In the genomic region with DNA sequence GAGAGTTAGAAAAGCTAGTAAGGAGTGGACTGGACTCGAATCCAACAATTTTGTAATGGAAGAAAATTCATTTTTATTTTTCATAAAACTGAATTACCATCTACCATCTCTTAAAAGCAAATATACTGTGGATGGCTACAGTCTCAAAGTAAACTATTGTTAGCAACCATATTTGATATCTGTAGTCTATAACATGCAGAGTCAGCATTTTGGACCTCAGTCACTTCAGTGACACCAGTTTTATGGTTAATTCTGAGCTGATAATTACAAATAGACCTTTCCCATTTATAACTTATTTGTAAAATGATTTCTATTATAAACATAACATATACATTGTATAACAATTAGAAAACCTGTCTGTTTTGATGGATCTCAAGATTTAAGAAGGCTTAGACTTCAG, we compare ENCODE assay signal across 14 cellular contexts. TPM values are rescaled to one million over a fixed set of nuclear protein-coding genes. Genes with fewer than 3 reads are reported as not detected.
DNase-seq lines count a peak whose midpoint lies in the region; ATAC-seq and TF ChIP-seq lines count a peak whose summit lies in the region.
"Had no signal": no experiment of that assay in that cellular context is flagged by ENCODE, and none has a peak within 500 bp of the region (broad histone marks: within the 10 kb centered on the region; RNA-seq: fewer than 3 reads in every experiment).

No MANE protein-coding gene starts in this region.

- no peaks in the 10 kb centered on the region for H3K9me3 Mint-ChIP-seq in CD8-positive, alpha-beta T cell
- H3K9me3 Mint-ChIP-seq in activated CD8-positive, alpha-beta T cell treated with anti-CD3 and anti-CD28 coated beads for 36 hours = peaks cover 3% of the 10 kb centered on the region
- H3K9me3 Mint-ChIP-seq in memory B cell = peaks cover 2% of the 10 kb centered on the region

- H3K9ac ChIP-seq in BLaER1 = peak overlapping the region; percentile 3; the same call in 1 of the 2 replicates

- peaks cover 38% of the 10 kb centered on the region for H3K36me3 Mint-ChIP-seq in CD8-positive, alpha-beta T cell
- H3K36me3 Mint-ChIP-seq in activated CD8-positive, alpha-beta T cell treated with anti-CD3 and anti-CD28 coated beads for 36 hours (ENCODE audit: low read depth) = peaks cover 29% of the 10 kb centered on the region
- peaks cover 13% of the 10 kb centered on the region for H3K36me3 Mint-ChIP-seq in memory B cell

- intact Hi-C loops in CD8-positive, alpha-beta T cell (cut with DNase I, micrococcal nuclease) = loop anchor here (2.0 to 5.0 kb wide), 2 partner anchors 36 to 1690 kb away; partner anchors contain the start of gene FGFR1OP2 (in 1 of the 2)
- intact Hi-C loops in activated CD8-positive, alpha-beta T cell treated with anti-CD3 and anti-CD28 coated beads for 36 hours (cut with micrococcal nuclease) = loop anchor here (5.0 kb wide), 1 partner anchor 74 kb away; no protein-coding TSS in a partner anchor

- peak overlapping the region; percentile 95 for H3K4me2 ChIP-seq in BLaER1

- peaks cover 26% of the 10 kb centered on the region for H3K4me1 ChIP-seq in BLaER1
- peaks cover 11% of the 10 kb centered on the region for H3K4me1 ChIP-seq in CD8-positive, alpha-beta T cell (ENCODE audit: insufficient read depth, low read length)

- CTCF ChIA-PET in CD8-positive, alpha-beta T cell (lab: Charles Lee) = interaction anchor here (0.9 kb wide), 1 partner anchor 50 kb away, joined by 3 read pairs; no protein-coding TSS in a partner anchor
- CTCF ChIA-PET in activated CD8-positive, alpha-beta T cell treated with anti-CD3 and anti-CD28 coated beads for 36 hours (lab: Charles Lee) = interaction anchor here (1.0 to 1.2 kb wide), 2 partner anchors 8 to 9 kb away, joined by 3 to 4 read pairs; no protein-coding TSS in a partner anchor

- H3K27me3 ChIP-seq in BLaER1 = no peaks in the 10 kb centered on the region
- H3K27me3 ChIP-seq in CD8-positive, alpha-beta T cell (ENCODE audit: insufficient read depth, low read length) = no peaks in the 10 kb centered on the region

- no peaks in the 10 kb centered on the region for H3K27me3 Mint-ChIP-seq in CD8-positive, alpha-beta T cell (ENCODE audit: low read depth)
- H3K27me3 Mint-ChIP-seq in activated CD8-positive, alpha-beta T cell treated with anti-CD3 and anti-CD28 coated beads for 36 hours = no peaks in the 10 kb centered on the region
- no peaks in the 10 kb centered on the region for H3K27me3 Mint-ChIP-seq in memory B cell

- H3K4me3 Mint-ChIP-seq in CD8-positive, alpha-beta T cell = peak overlapping the region; percentile 57
- H3K4me3 Mint-ChIP-seq in activated CD8-positive, alpha-beta T cell treated with anti-CD3 and anti-CD28 coated beads for 36 hours = peak overlapping the region; percentile 94
- peak overlapping the region; percentile 93 for H3K4me3 Mint-ChIP-seq in memory B cell

- POLR2A ChIA-PET in CD8-positive, alpha-beta T cell (lab: Charles Lee) = interaction anchor here (0.7 to 1.3 kb wide), 3 partner anchors 8 to 75 kb away, joined by 3 to 4 read pairs (median 3); no protein-coding TSS in a partner anchor
- POLR2A ChIA-PET in activated CD8-positive, alpha-beta T cell treated with anti-CD3 and anti-CD28 coated beads for 36 hours (lab: Charles Lee) = interaction anchor here (0.6 to 1.3 kb wide), 4 partner anchors 32 to 139 kb away, joined by 3 to 6 read pairs (median 3); no protein-coding TSS in a partner anchor

- H3K36me3 ChIP-seq in BLaER1 = peaks cover 42% of the 10 kb centered on the region
- no peaks in the 10 kb centered on the region for H3K36me3 ChIP-seq in CD8-positive, alpha-beta T cell (ENCODE audit: insufficient read depth, low read length)

- peaks cover 5% of the 10 kb centered on the region; the same call in 1 of the 2 replicates for H3K9me3 ChIP-seq in BLaER1
- H3K9me3 ChIP-seq in CD8-positive, alpha-beta T cell (ENCODE audit: low read length) = no peaks in the 10 kb centered on the region

- H3K27ac Mint-ChIP-seq in CD8-positive, alpha-beta T cell = peak overlapping the region; percentile 52
- H3K27ac Mint-ChIP-seq in activated CD8-positive, alpha-beta T cell treated with anti-CD3 and anti-CD28 coated beads for 36 hours = no peak overlapping the region
- H3K27ac Mint-ChIP-seq in memory B cell = peak overlapping the region; percentile 93

- peaks cover 59% of the 10 kb centered on the region for H3K4me1 Mint-ChIP-seq in CD8-positive, alpha-beta T cell (ENCODE audit: low read depth)
- peaks cover 45% of the 10 kb centered on the region for H3K4me1 Mint-ChIP-seq in activated CD8-positive, alpha-beta T cell treated with anti-CD3 and anti-CD28 coated beads for 36 hours (ENCODE audit: low read depth)
- peaks cover 29% of the 10 kb centered on the region for H3K4me1 Mint-ChIP-seq in memory B cell

- no peak for DNase-seq in CD8-positive, alpha-beta T cell
- no peak for DNase-seq in activated CD8-positive, alpha-beta T cell treated with anti-CD3 and anti-CD28 coated beads for 36 hours
- no peak for DNase-seq in memory B cell (ENCODE audit: low spot score in 2 of 2)
- no peak for DNase-seq in NCI-H2171 treated with DMSO at 0.1 percent for 48 hours (lab: John Stamatoyannopoulos, UW)
- DNase-seq in Ammon's horn (ENCODE audit: low spot score) = no peak
- DNase-seq in ureter (ENCODE audit: low spot score) = no peak
- no peak for DNase-seq in NCI-H2029 treated with DMSO at 0.1 percent for 48 hours (lab: John Stamatoyannopoulos, UW)
- DNase-seq: kidney glomerular epithelial cell; NCI-H1417 treated with DMSO at 0.1 percent for 48 hours; NCI-H446 treated with DMSO at 0.1 percent for 48 hours; stimulated activated CD4-positive, alpha-beta T cell treated with anti-CD3 and anti-CD28 coated beads, Interleukin-4, amount 100 ng/mL, for 24 hours; stimulated activated naive CD4-positive, alpha-beta T cell treated with Interleukin-2 at 50 U/mL for 16 hours had no signal

- peaks cover 57% of the 10 kb centered on the region for H4K20me1 ChIP-seq in BLaER1

- TF ChIP-seq CTCF in CD8-positive, alpha-beta T cell (IDR thresholded peaks at IDR 0.05) = no peak
- TF ChIP-seq CTCF in activated CD8-positive, alpha-beta T cell treated with anti-CD3 and anti-CD28 coated beads for 36 hours (IDR thresholded peaks at IDR 0.05) = no peak

- no peak overlapping the region for H3K27ac ChIP-seq in BLaER1
- H3K27ac ChIP-seq in CD8-positive, alpha-beta T cell (ENCODE audit: low read depth, low read length) = no peak overlapping the region

- ATAC-seq in CD8-positive, alpha-beta T cell = no peak
- ATAC-seq in activated CD8-positive, alpha-beta T cell treated with anti-CD3 and anti-CD28 coated beads for 36 hours = no peak
- no peak for ATAC-seq in memory B cell (ENCODE audit: low read depth)

- H3K4me3 ChIP-seq in BLaER1 = peak overlapping the region; percentile 90; the same call in 1 of the 2 replicates
- H3K4me3 ChIP-seq in CD8-positive, alpha-beta T cell (ENCODE audit: low read depth, low read length) = no peak overlapping the region

RNA-seq across cellular contexts. Expression of gene KRAS, which starts 2.0 kb away (rescaled TPM):
- total RNA-seq in CD8-positive, alpha-beta T cell = 10 to 100 TPM; 47.1 to 49.3 TPM
- total RNA-seq in activated CD8-positive, alpha-beta T cell treated with anti-CD3 and anti-CD28 coated beads for 36 hours = 10 to 100 TPM; 17.0 to 19.0 TPM
- 33.8 TPM for total RNA-seq in ureter

RNA-seq across cellular contexts. Expression of gene ETFRF1, which starts 53.7 kb away (rescaled TPM):
- 10 to 100 TPM; 29.2 to 30.1 TPM for total RNA-seq in CD8-positive, alpha-beta T cell
- total RNA-seq in activated CD8-positive, alpha-beta T cell treated with anti-CD3 and anti-CD28 coated beads for 36 hours = 10 to 100 TPM; 10.1 to 11.0 TPM
- 30.2 TPM for total RNA-seq in ureter

RNA-seq across cellular contexts. Expression of gene DNAI7, which starts 53.8 kb away (rescaled TPM):
- total RNA-seq in CD8-positive, alpha-beta T cell = under 1 TPM; 0.16 to 0.53 TPM
- not detected for total RNA-seq in activated CD8-positive, alpha-beta T cell treated with anti-CD3 and anti-CD28 coated beads for 36 hours
- 1.5 TPM for total RNA-seq in ureter
- total RNA-seq: T-helper 1 cell treated with Interleukin-12 subunit alpha and Interleukin-12 subunit beta and Interleukin-4 antibody, amounts not matched to agents 30 ng/mL and 1 ng/mL, for 36 hours had no signal
